In the genomic region with DNA sequence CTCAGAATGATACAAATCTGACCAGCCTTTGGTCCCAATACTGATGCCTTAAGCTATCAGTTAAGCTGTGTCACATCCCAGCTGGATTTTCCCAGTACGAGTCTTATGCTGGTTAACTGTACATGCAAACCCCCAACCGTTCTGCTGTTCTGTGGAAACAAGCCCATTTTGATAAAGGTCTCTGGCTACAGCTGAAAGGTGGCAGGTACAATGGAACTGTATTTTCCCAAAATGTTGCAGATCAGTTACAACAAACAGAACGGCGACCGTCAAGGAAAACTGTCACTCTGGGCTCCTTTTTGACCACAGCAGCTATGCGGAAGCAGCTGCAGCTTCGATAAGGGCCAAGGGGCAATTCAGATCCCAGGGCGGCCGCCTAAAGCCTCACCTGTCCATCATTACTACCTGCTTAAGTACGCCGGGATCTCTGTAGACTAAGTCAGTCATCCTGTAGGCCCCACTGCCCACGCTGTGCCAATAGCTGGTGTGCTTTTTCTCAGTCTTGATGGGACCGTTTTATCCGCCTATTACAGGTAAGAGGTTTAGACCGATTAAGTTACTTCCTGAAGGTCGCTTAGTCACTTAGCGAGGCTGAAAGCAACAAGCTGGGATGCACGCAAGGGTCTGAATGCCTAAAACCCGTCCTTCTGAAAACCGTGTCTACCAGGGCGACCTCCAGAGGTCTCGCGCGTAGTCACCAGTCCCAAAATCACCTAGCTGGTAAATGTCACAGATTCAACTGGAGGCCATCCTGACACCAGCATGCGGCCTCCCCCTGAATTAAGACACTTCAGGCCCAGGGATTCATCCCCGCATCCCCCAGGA, we compare ENCODE assay signal across 8 cellular contexts. TPM values are rescaled to one million over a fixed set of nuclear protein-coding genes. Genes with fewer than 3 reads are reported as not detected.
DNase-seq lines count a peak whose midpoint lies in the region; ATAC-seq and TF ChIP-seq lines count a peak whose summit lies in the region.

No MANE protein-coding gene starts in this region.

- H3K4me3 ChIP-seq in HUES6 (ENCODE audit: low read depth, low read length) (peak overlapping the region; percentile 84), kidney epithelial cell (ENCODE audit: low read depth, low read length) (peak overlapping the region; percentile 76)

- peak overlapping the region; percentile 84 for H3K9ac ChIP-seq in HUES6 (ENCODE audit: low read length)

- peaks cover 45% of the 10 kb centered on the region for H3K36me3 ChIP-seq in HUES6 (ENCODE audit: control insufficient read depth, insufficient read depth, low read length)
- peaks cover 1% of the 10 kb centered on the region for H3K36me3 ChIP-seq in kidney epithelial cell (ENCODE audit: control insufficient read depth, insufficient read depth, low read length)

- TF ChIP-seq CTCF in MCF 10A (IDR thresholded peaks at IDR 0.05; ENCODE audit: unreplicated experiment) (no peak), kidney epithelial cell (IDR thresholded peaks at IDR 0.05; ENCODE audit: insufficient read depth, low read length, poor library complexity, severe bottlenecking) (peak; percentile 22)

- TSS peak; percentile 66 for BruUV-seq in MCF 10A (replicated peaks; lab: Mats Ljungman, UMichigan)

- no peaks in the 10 kb centered on the region for H3K27me3 Mint-ChIP-seq in T-cell
- no peaks in the 10 kb centered on the region for H3K27me3 Mint-ChIP-seq in MCF 10A (ENCODE audit: insufficient read depth, unreplicated experiment)

- H3K27ac ChIP-seq in HUES6 (ENCODE audit: low read depth, low read length): peak overlapping the region; percentile 77

- peaks cover 36 to 52% (median 38%) of the 10 kb centered on the region in 3 donors for H3K4me1 Mint-ChIP-seq in T-cell
- peaks cover 15% of the 10 kb centered on the region for H3K4me1 Mint-ChIP-seq in MCF 10A (ENCODE audit: insufficient read depth, unreplicated experiment)

- no peaks in the 10 kb centered on the region; the same call in 1 of the 2 replicates for H3K27me3 ChIP-seq in HUES6 (ENCODE audit: control insufficient read depth, insufficient read depth, low read length)
- H3K27me3 ChIP-seq in kidney epithelial cell (ENCODE audit: control insufficient read depth, insufficient read depth, low read length): no peaks in the 10 kb centered on the region

- CTCF ChIA-PET in T-cell (lab: Charles Lee): interaction anchor here (0.6 to 2.7 kb wide), 13 partner anchors 11 to 332 kb away, joined by 3 to 22 read pairs (median 4); partner anchors contain the start of genes MED18 (in 1 of the 2), RCC1 (in 1 of the 2), TAF12 (in 1 of the 2) and YTHDF2 (in 1 of the 2)
- CTCF ChIA-PET in MCF 10A (lab: Yijun Ruan, JAX): interaction anchor here (0.6 to 5.4 kb wide), 8 partner anchors 10 to 171 kb away, joined by 3 to 28 read pairs (median 3); partner anchors contain the start of gene TAF12

- intact Hi-C loops in MCF 10A (cut with micrococcal nuclease): loop anchor here (1.0 to 5.0 kb wide), 4 partner anchors 22 to 296 kb away; partner anchors contain the start of gene TRNAU1AP

- H3K4me3 Mint-ChIP-seq in T-cell: peak overlapping the region; percentile 89 to 97 (median 92)
- H3K4me3 Mint-ChIP-seq in MCF 10A (ENCODE audit: unreplicated experiment): peak overlapping the region; percentile 91

- H3K36me3 Mint-ChIP-seq in T-cell (peaks cover 33% of the 10 kb centered on the region), MCF 10A (ENCODE audit: insufficient read depth, unreplicated experiment) (peaks cover 61% of the 10 kb centered on the region)

- H3K27ac Mint-ChIP-seq in T-cell (peak overlapping the region; percentile 92 to 93), MCF 10A (ENCODE audit: low read depth, unreplicated experiment) (peak overlapping the region; percentile 92)

- ATAC-seq in GM19438 (IDR thresholded peaks at IDR 0.05; ENCODE audit: low read depth, unreplicated experiment): peak; percentile 7
- peak; percentile 54 to 58 (median 56) for ATAC-seq in T-cell (replicated peaks in 1 of 4)
- ATAC-seq in HG03571 (IDR thresholded peaks at IDR 0.05; ENCODE audit: unreplicated experiment): no peak

- H3K9me3 Mint-ChIP-seq in T-cell: no peaks in the 10 kb centered on the region
- H3K9me3 Mint-ChIP-seq in MCF 10A (ENCODE audit: unreplicated experiment): no peaks in the 10 kb centered on the region

- H3K4me1 ChIP-seq in HUES6 (ENCODE audit: control insufficient read depth, insufficient read depth, low read length): 0 out of 2 replicates have a peak, but pooled peaks cover 4% of the 10 kb centered on the region

- DNase-seq in D341Med (ENCODE audit: low spot score): peak; percentile 60
- peak; percentile 27 to 69 (median 48) for DNase-seq in T-cell
- DNase-seq in MCF 10A (ENCODE audit: unreplicated experiment): peak; percentile 42
- DNase-seq in kidney epithelial cell (ENCODE audit: low read depth): no peak
- peak; percentile 48 to 64 for DNase-seq in stimulated activated CD4-positive, alpha-beta T cell treated with anti-CD3 and anti-CD28 coated beads, Interleukin-2, amount 100 ng/mL, for 24 hours

- no peaks in the 10 kb centered on the region for H3K9me3 ChIP-seq in HUES6 (ENCODE audit: control insufficient read depth, insufficient read depth, low read depth, low read length)

- POLR2A ChIA-PET in T-cell (lab: Charles Lee) (interaction anchor here (0.5 to 2.7 kb wide), 23 partner anchors 10 to 808 kb away, joined by 3 to 65 read pairs (median 5); partner anchors contain the start of genes GMEB1 (in 2 of the 2), TRNAU1AP (in 2 of the 2), RCC1 (in 1 of the 2) and RNU11 (in 1 of the 2)), MCF 10A (lab: Yijun Ruan, JAX) (interaction anchor here (0.7 to 6.6 kb wide), 39 partner anchors 9 to 345 kb away, joined by 3 to 147 read pairs (median 8); partner anchors contain the start of genes ATP5IF1, GMEB1, MED18 and PHACTR4)

RNA-seq across cellular contexts. Expression of gene RAB42, which starts 11.1 kb away (rescaled TPM):
- total RNA-seq in T-cell (not detected), MCF 10A (2022) (not detected in 2 replicates), kidney epithelial cell (9.6 and 13.5 TPM in 2 replicates)

RNA-seq across cellular contexts. Expression of gene TRNAU1AP, which starts 28.0 kb away (rescaled TPM):
- total RNA-seq in T-cell: 10 to 100 TPM; 28.6 to 47.6 (median 41.3) TPM
- total RNA-seq in MCF 10A (2022): 28.2 and 33.4 TPM in 2 replicates
- total RNA-seq in kidney epithelial cell: 11.9 and 20.1 TPM in 2 replicates
